ENCODE assay signal across 1 cellular context in the genomic region with DNA sequence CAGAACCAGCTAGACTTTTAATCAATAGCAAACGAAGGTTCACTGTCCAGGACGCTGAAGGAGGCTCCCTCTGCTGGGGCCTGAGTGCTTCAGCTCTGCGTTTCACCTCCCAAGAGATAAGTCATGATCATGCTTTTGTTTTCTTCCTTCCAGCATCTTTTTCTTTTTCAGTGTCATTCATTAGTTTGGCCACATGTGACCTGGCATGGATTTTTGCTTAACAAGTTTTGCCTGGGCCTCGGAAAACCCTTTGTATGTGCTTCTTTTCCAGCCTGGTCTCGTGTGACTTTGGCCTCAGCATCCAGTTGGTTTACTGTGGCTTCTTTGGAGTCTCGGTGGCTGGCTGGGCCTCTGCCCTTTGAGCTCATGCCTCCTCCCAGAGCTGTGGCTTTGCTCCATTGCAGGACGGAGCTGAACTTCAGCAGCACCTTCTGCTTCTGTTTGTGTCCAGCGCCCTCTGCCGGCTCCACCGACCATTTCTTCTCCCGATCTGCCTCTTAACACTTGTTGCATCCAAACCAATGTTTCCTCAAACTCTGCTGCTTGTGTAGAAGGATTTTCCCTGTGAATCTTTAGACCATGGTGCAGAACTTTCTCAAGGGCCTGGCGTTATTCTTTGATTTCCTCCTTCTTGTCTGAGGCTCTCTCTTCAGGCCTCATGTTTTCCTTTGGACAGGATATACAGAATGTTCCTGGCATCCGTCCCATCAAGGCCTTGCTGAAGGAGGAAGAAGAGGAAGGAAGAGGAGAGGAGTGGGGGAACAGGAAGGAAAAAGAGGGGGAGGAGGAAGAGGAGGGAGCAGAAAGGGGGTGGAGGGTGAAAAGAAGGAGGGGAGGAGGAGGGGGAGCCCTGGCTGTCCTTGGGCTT.
TF ChIP-seq lines count a peak whose summit lies in the region.

No MANE protein-coding gene starts in this region.

TF ChIP-seq in HCT116, 20 proteins besides CTCF, POLR2A, EP300 and RAD21:
- TF ChIP-seq SIN3A (IDR thresholded peaks at IDR 0.05; ENCODE audit: low read depth) (no peak), YY1 (IDR thresholded peaks at IDR 0.05; ENCODE audit: extremely low read depth, insufficient replicate concordance, low read depth, low read length) (peak; percentile 14)
